14 cellular contexts compared by ENCODE assay signal in genomic region chr9:121652838-121653231, GRCh38. TPM values are rescaled to one million over a fixed set of nuclear protein-coding genes. Genes with fewer than 3 reads are reported as not detected.
A peak's percentile ranks its signal among the peaks of the same experiment; 100 is the strongest.
DNase-seq lines count a peak whose midpoint lies in the region; ATAC-seq, FAIRE-seq and TF ChIP-seq lines count a peak whose summit lies in the region.
"Had no signal": no experiment of that assay in that cellular context is flagged by ENCODE, and none has a peak within 500 bp of the region (broad histone marks: within the 10 kb centered on the region; RNA-seq: fewer than 3 reads in every experiment).

No MANE protein-coding gene starts in this region.

- H3K36me3 Mint-ChIP-seq in Calu3 (ENCODE audit: insufficient read depth, unreplicated experiment) (peaks cover 16% of the 10 kb centered on the region), brain (peaks cover 3% of the 10 kb centered on the region)
- H3K36me3 Mint-ChIP-seq: CD4-positive, CD25-positive, alpha-beta regulatory T cell; natural killer cell had no signal

- H3K27ac Mint-ChIP-seq in Calu3 (ENCODE audit: unreplicated experiment) (no peak overlapping the region), brain (peak overlapping the region in 4 of 5 experiments; percentile 61 to 92 (median 88))
- H3K27ac Mint-ChIP-seq: CD4-positive, CD25-positive, alpha-beta regulatory T cell; natural killer cell had no signal

- H3K4me3 Mint-ChIP-seq in Calu3 (ENCODE audit: low read depth, unreplicated experiment) (peak overlapping the region; percentile 81), brain (peak overlapping the region; percentile 87 to 94 (median 90))
- H3K4me3 Mint-ChIP-seq: CD4-positive, CD25-positive, alpha-beta regulatory T cell had no signal

- intact Hi-C loops in Calu3 (cut with micrococcal nuclease; ENCODE audit: unreplicated experiment), result no loop called here
- intact Hi-C loops in HepG2 (cut with micrococcal nuclease; ENCODE audit: unreplicated experiment), result no loop called here
- intact Hi-C loops in gastrocnemius medialis (cut with DNase I; ENCODE audit: low total_unique reads), result no loop called here

- BruUV-seq in Calu3 (replicated peaks; lab: Mats Ljungman, UMichigan) (no TSS peak), HepG2 (replicated peaks; lab: Mats Ljungman, UMichigan) (no TSS peak)

- POLR2A ChIA-PET in HepG2 (lab: Yijun Ruan, JAX), result interaction anchor here (1.5 kb wide), 1 partner anchor 13 kb away, joined by 5 read pairs; no protein-coding TSS in a partner anchor

- H3K36me3 ChIP-seq in HepG2 (replicated peaks in 1 of 2; ENCODE audit: control insufficient read depth in 1 of 2, insufficient read depth in 2 of 2, low read length in 2 of 2), result no peaks in the 10 kb centered on the region
- no peaks in the 10 kb centered on the region for H3K36me3 ChIP-seq in gastrocnemius medialis

- H3K9me3 ChIP-seq in HepG2 (ENCODE audit: low read length), result no peaks in the 10 kb centered on the region
- no peaks in the 10 kb centered on the region for H3K9me3 ChIP-seq in gastrocnemius medialis

- H3K4me1 Mint-ChIP-seq in Calu3 (ENCODE audit: low read depth, unreplicated experiment) (peaks cover 12% of the 10 kb centered on the region), brain (peaks cover 64% of the 10 kb centered on the region)

- H3K79me2 ChIP-seq in HepG2 (ENCODE audit: insufficient read depth, low read length), result no peaks in the 10 kb centered on the region

- in situ Hi-C loops in HepG2 (cut with HindIII; ENCODE audit: extremely low pct_ligation_motif_present, low pct_unique_long_range_greater_than_20kb) (no loop called here), gastrocnemius medialis (cut with MboI; ENCODE audit: low sequenced_read_pairs in 4 of 4) (no loop called here)

- TF ChIP-seq EP300 in HepG2 (IDR thresholded peaks at IDR 0.05; ENCODE audit: low read depth in 2 of 2, low read length in 2 of 2), result no peak
- no peak for TF ChIP-seq EP300 in HepG2 (CRISPR knock-in tag; IDR thresholded peaks at IDR 0.05; ENCODE audit: borderline replicate concordance)

- FAIRE-seq in HepG2 (lab: Jason Lieb, UNC), result no peak
- FAIRE-seq: urothelium cell line had no signal

- no peak for TF ChIP-seq POLR2A in HepG2 (IDR thresholded peaks at IDR 0.05; ENCODE audit: insufficient read depth in 1 of 2, low read depth in 2 of 2, low read length in 2 of 2)
- no peak for TF ChIP-seq POLR2A in gastrocnemius medialis (IDR thresholded peaks at IDR 0.05)

- H3K9me3 Mint-ChIP-seq in Calu3 (ENCODE audit: low read depth, unreplicated experiment) (no peaks in the 10 kb centered on the region), brain (no peaks in the 10 kb centered on the region)
- H3K9me3 Mint-ChIP-seq: natural killer cell had no signal

- ATAC-seq in HepG2 (no peak; the same call in 2 of the 3 replicates), gastrocnemius medialis (no peak), GM18511 (IDR thresholded peaks at IDR 0.05; ENCODE audit: unreplicated experiment) (no peak), HG02610 (IDR thresholded peaks at IDR 0.05; ENCODE audit: unreplicated experiment) (no peak)
- ATAC-seq: natural killer cell had no signal

- TF ChIP-seq RAD21 in HepG2 (CRISPR knock-in tag; IDR thresholded peaks at IDR 0.05), result no peak

- H3K27ac ChIP-seq in HepG2 (ENCODE audit: extremely low read length, insufficient read depth, low read length) (no peak overlapping the region), gastrocnemius medialis (peak overlapping the region; percentile 55 to 78 (median 74))

- H3K4me3 ChIP-seq in HepG2 (replicated peaks in 1 of 3; ENCODE audit: insufficient read depth in 1 of 3, low read depth in 2 of 3, low read length in 3 of 3) (peak overlapping the region in 2 of 3 experiments; percentile 65 to 77; a peak in 3 of 6 replicates), gastrocnemius medialis (peak overlapping the region; percentile 50 to 75 (median 60))

- H4K20me1 ChIP-seq in HepG2 (ENCODE audit: insufficient read depth, low read length), result no peaks in the 10 kb centered on the region; the same call in 1 of the 2 replicates

- no peaks in the 10 kb centered on the region for H3K27me3 Mint-ChIP-seq in Calu3 (ENCODE audit: unreplicated experiment)
- peaks cover 14% of the 10 kb centered on the region for H3K27me3 Mint-ChIP-seq in brain

- no peak overlapping the region for H2AFZ ChIP-seq in HepG2 (ENCODE audit: low read length)

- WGBS in HepG2 (ENCODE audit: low lambda C conversion rate), result no CpG with 5 or more reads among the region's 2 CpGs

- H3K27me3 ChIP-seq in HepG2 (ENCODE audit: control insufficient read depth in 1 of 2, insufficient read depth in 2 of 2, low read length in 2 of 2), result peaks cover 0 to 11% of the 10 kb centered on the region in 2 experiments; a peak in 2 of 5 replicates
- no peaks in the 10 kb centered on the region for H3K27me3 ChIP-seq in gastrocnemius medialis

- CTCF ChIA-PET in Calu3 (lab: Charles Lee) (interaction anchor here (0.6 kb wide), 1 partner anchor 85 kb away, joined by 7 read pairs; no protein-coding TSS in a partner anchor), HepG2 (lab: Yijun Ruan, JAX; ENCODE audit: low intra/inter-chr PET ratio, low total read pairs) (no interaction called here)

- H3K4me2 ChIP-seq in HepG2 (ENCODE audit: low read depth, low read length), result peak overlapping the region; percentile 96

- H3K4me1 ChIP-seq in HepG2 (ENCODE audit: insufficient read depth, low read length), result peaks cover 59% of the 10 kb centered on the region
- peaks cover 53 to 71% of the 10 kb centered on the region in 2 donors for H3K4me1 ChIP-seq in gastrocnemius medialis

- DNase-seq in Calu3, result no peak
- DNase-seq in HepG2 (ENCODE audit: low spot score), result no peak
- no peak for DNase-seq in gastrocnemius medialis
- DNase-seq in activated CD4-positive, alpha-beta T cell treated with anti-CD3 and anti-CD28 coated beads, Interleukin-2, amount 50 U/mL, for 48 hours, result no peak
- no peak for DNase-seq in NCI-H510A (lab: John Stamatoyannopoulos, UW)
- DNase-seq: CD4-positive, CD25-positive, alpha-beta regulatory T cell; foreskin melanocyte; natural killer cell; NCI-H748 treated with DMSO at 0.1 percent for 48 hours; T-helper 1 cell had no signal

- no peak for TF ChIP-seq CTCF in Calu3 (IDR thresholded peaks at IDR 0.05; ENCODE audit: unreplicated experiment)
- TF ChIP-seq CTCF in brain (conservative IDR thresholded peaks at IDR 0.05), result no peak
- no peak for TF ChIP-seq CTCF in HepG2 (CRISPR knock-in tag; IDR thresholded peaks at IDR 0.05)
- TF ChIP-seq CTCF in gastrocnemius medialis (IDR thresholded peaks at IDR 0.05 in 4 of 5, conservative IDR thresholded peaks at IDR 0.05 in 1 of 5), result no peak

- H3K9ac ChIP-seq in HepG2 (ENCODE audit: insufficient read depth, low read depth, low read length), result no peak overlapping the region

TF ChIP-seq in HepG2, 621 proteins besides CTCF, POLR2A, EP300 and RAD21:
- TF ChIP-seq DNMT3B (CRISPR knock-in tag; conservative IDR thresholded peaks at IDR 0.05) (no peak), ZSCAN21 (CRISPR knock-in tag; IDR thresholded peaks at IDR 0.05; ENCODE audit: borderline replicate concordance) (peak; percentile 66; the same call in 1 of the 2 replicates)
TF ChIP-seq in HepG2: peak in this region for 1.

RNA-seq across cellular contexts. Expression of gene DAB2IP, which starts 1.4 kb away (rescaled TPM):
- total RNA-seq in Calu3 (2022) (56.3 and 59.0 TPM in 2 replicates), HepG2 (2016; rRNA removed; fragmentation: Illumina TruSeq; extraction: Trizol) (25.3 and 32.1 TPM in 2 replicates), gastrocnemius medialis (10 to 100 TPM; 22.7 to 68.2 (median 37.4) TPM)
- polyA plus RNA-seq in brain (ENCODE audit: insufficient read depth, low read depth, low replicate concordance) (33.1 TPM), HepG2 (2011; rRNA removed) (37.9 and 39.9 TPM in 2 replicates)
- total RNA-seq in HepG2 (2016; cell fraction: cytosol; rRNA removed; fragmentation: Illumina TruSeq; extraction: Trizol; ENCODE audit: low read depth), result 2.8 and 5.2 TPM in 2 replicates
- 24.3 and 28.3 TPM in 2 replicates for total RNA-seq in HepG2 (2016; cell fraction: insoluble cytoplasmic fraction; rRNA removed; fragmentation: Illumina TruSeq; extraction: Trizol)
- total RNA-seq in HepG2 (2016; cell fraction: membrane; rRNA removed; fragmentation: Illumina TruSeq; extraction: Trizol), result 10.8 and 12.3 TPM in 2 replicates
- 23.5 and 29.5 TPM in 2 replicates for total RNA-seq in HepG2 (2016; cell fraction: nucleus; rRNA removed; fragmentation: Illumina TruSeq; extraction: Trizol)
- polyA plus RNA-seq in HepG2 (2011; cell fraction: cytosol; rRNA removed), result 20.8 and 29.3 TPM in 2 replicates
- polyA plus RNA-seq in HepG2 (2011; cell fraction: nucleus; rRNA removed), result 42.4 and 54.9 TPM in 2 replicates
- 14.7 and 24.6 TPM in 2 replicates for polyA plus RNA-seq in HepG2 (2012)
- 1.9 and 2.6 TPM in 2 replicates for polyA plus RNA-seq in HepG2 (2016; cell fraction: cytosol; fragmentation: Illumina TruSeq; extraction: Trizol; ENCODE audit: low read depth)
- polyA plus RNA-seq in HepG2 (2016; cell fraction: insoluble cytoplasmic fraction; fragmentation: Illumina TruSeq; extraction: Trizol; ENCODE audit: low read depth), result 24.2 and 33.5 TPM in 2 replicates
- 5.5 and 5.8 TPM in 2 replicates for polyA plus RNA-seq in HepG2 (2016; cell fraction: membrane; fragmentation: Illumina TruSeq; extraction: Trizol; ENCODE audit: low read depth)
- polyA plus RNA-seq in HepG2 (2016; cell fraction: nucleus; fragmentation: Illumina TruSeq; extraction: Trizol; ENCODE audit: insufficient read depth, low read depth), result 42.8 and 47.1 TPM in 2 replicates
- 48.1 and 97.1 TPM in 2 replicates for polyA minus RNA-seq in HepG2 (2011; rRNA and poly(A)+ RNA removed; ENCODE audit: low replicate concordance)
- 26.5 and 29.0 TPM in 2 replicates for polyA minus RNA-seq in HepG2 (2011; cell fraction: cytosol; rRNA and poly(A)+ RNA removed)
- polyA minus RNA-seq in HepG2 (2011; cell fraction: nucleus; rRNA and poly(A)+ RNA removed), result 34.6 and 46.1 TPM in 2 replicates
- total RNA-seq: CD4-positive, CD25-positive, alpha-beta regulatory T cell had no signal
- polyA plus RNA-seq: CD4-positive, CD25-positive, alpha-beta regulatory T cell had no signal
